In the genomic region with DNA sequence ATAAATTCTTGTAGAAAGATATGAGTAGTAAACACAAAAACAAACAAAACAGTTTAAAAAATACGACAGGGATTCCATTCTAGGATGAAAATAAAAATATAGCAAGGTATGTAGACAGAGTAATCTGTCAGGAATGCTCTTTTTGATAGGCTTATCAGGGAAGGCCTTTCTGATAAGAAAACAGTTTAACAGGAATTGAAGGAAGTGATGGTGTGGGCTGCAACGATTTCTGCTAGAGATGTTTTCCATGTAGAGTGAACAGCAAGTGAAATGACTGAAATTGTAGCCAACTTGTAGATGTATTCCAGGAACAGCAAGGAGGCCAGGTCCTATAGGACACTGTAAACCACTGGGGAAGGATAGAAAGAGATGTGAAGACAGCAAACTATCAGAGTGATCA, we compare ENCODE assay signal across 21 cellular contexts.
"Had no signal": no experiment of that assay in that cellular context is flagged by ENCODE, and none has a peak within 500 bp of the region (broad histone marks: within the 10 kb centered on the region; RNA-seq: fewer than 3 reads in every experiment).

No MANE protein-coding gene starts in this region.

- H3K27ac ChIP-seq: dorsolateral prefrontal cortex, epithelial cell of prostate, foreskin keratinocyte, gastroesophageal sphincter, heart left ventricle, hepatocyte, left lung, pancreas, testis, tibial artery had no signal

- H3K4me2 ChIP-seq: hepatocyte, smooth muscle cell had no signal

- H3K36me3 ChIP-seq: gastroesophageal sphincter, heart left ventricle, left lung, pancreas, tibial artery had no signal

- H3K27me3 ChIP-seq: dorsolateral prefrontal cortex, foreskin keratinocyte, gastroesophageal sphincter, heart left ventricle, hepatocyte, left lung, pancreas, testis, tibial artery had no signal

- H3K4me1 ChIP-seq: foreskin keratinocyte, gastroesophageal sphincter, left lung, pancreas, testis, tibial artery had no signal

- FAIRE-seq: pancreas had no signal

- H2AFZ ChIP-seq: hepatocyte had no signal

- DNase-seq: cerebellar nuclear complex; cortex of kidney; dorsolateral prefrontal cortex; effector CD4-positive, alpha-beta T cell; foreskin keratinocyte; heart left ventricle; left cardiac atrium; left lung; natural killer cell; occipital lobe; pancreas; stimulated activated CD4-positive, alpha-beta T cell treated with anti-CD3 and anti-CD28 coated beads, Interleukin-2, amount 100 ng/mL, for 24 hours; stimulated activated CD4-positive, alpha-beta T cell treated with anti-CD3 and anti-CD28 coated beads, Interleukin-4, amount 100 ng/mL, for 24 hours; stimulated activated naive CD4-positive, alpha-beta T cell treated with Interleukin-2 at 50 U/mL for 16 hours; substantia nigra; testis; tibial artery had no signal

- H3K4me3 ChIP-seq: dorsolateral prefrontal cortex, gastroesophageal sphincter, heart left ventricle, hepatocyte, left lung, pancreas, smooth muscle cell, testis, tibial artery had no signal

- H3K9me3 ChIP-seq: gastroesophageal sphincter, pancreas, testis, tibial artery had no signal

- H3K79me2 ChIP-seq: hepatocyte had no signal
